Comparison of ENCODE assay signal across 8 cellular contexts in the genomic region with DNA sequence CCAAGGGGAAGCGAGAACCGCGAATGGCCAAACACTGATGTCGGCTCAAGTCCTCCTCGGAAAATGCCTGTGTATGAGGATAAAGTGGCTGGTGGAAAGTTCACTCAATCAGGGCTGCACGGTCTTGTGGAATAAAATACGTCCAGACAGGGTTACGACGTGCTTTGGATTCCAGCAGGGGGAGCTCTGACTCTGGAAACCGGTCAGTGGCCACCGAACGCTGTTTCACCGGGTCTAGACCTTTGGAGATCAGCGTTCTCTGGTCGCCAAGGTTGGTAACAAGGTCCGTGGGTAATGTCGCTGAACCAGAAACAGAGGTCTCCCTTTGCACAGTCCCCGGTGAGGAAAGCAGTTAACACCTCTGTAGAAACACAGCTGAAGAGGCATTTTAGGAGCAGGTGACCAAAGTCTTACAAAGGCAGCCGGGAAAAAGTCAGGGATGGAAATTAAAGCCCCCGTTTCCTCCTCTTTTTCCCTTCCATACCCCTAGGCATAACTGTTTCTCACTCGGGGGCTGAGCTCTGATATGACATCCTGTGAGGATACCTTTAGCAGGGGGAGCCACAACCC. TPM values are rescaled to one million over a fixed set of nuclear protein-coding genes. Genes with fewer than 3 reads are reported as not detected.
DNase-seq lines count a peak whose midpoint lies in the region; ATAC-seq and TF ChIP-seq lines count a peak whose summit lies in the region.

No MANE protein-coding gene starts in this region.

- peaks cover 17% of the 10 kb centered on the region for H3K4me1 ChIP-seq in mammary epithelial cell (ENCODE audit: insufficient read depth, low read length)

- no TSS peak for BruUV-seq in mammary epithelial cell (replicated peaks; lab: Mats Ljungman, UMichigan)

- WGBS in mammary epithelial cell (ENCODE audit: low coverage, missing lambda C conversion rate), result 7% methylated on average over 20 of the region's 21 CpGs

- in situ Hi-C loops in mammary epithelial cell (cut with MboI; ENCODE audit: low sequenced_read_pairs in 2 of 2), result loop anchor here in 1 of 2 donors (5.0 to 25.0 kb wide), 2 partner anchors 45 to 260 kb away; no protein-coding TSS in a partner anchor

- no peak overlapping the region for H3K9ac ChIP-seq in mammary epithelial cell (ENCODE audit: insufficient read depth, low read length)

- peak overlapping the region; percentile 86 for H2AFZ ChIP-seq in mammary epithelial cell (ENCODE audit: low read depth, low read length)

- CTCF ChIA-PET in mammary epithelial cell (lab: Charles Lee; ENCODE audit: low non-redundant PET), result interaction anchor here (0.6 to 2.0 kb wide), 2 partner anchors 46 to 245 kb away, joined by 7 to 13 read pairs; no protein-coding TSS in a partner anchor

- intact Hi-C loops in mammary epithelial cell (cut with micrococcal nuclease), result loop anchor here (1.0 to 5.0 kb wide), 8 partner anchors 26 to 939 kb away; no protein-coding TSS in a partner anchor

- no peaks in the 10 kb centered on the region for H3K9me3 ChIP-seq in mammary epithelial cell (replicated peaks; ENCODE audit: insufficient read depth, low read length)

- H3K27me3 ChIP-seq in mammary epithelial cell (ENCODE audit: insufficient read depth, low read length), result no peaks in the 10 kb centered on the region

- dilution Hi-C loops in mammary epithelial cell (cut with HindIII; ENCODE audit: low sequenced_read_pairs), result no loop called here

- H3K27ac ChIP-seq in VCaP, result 0 out of 2 replicates have a peak overlapping the region, but pooled peaks have one; percentile 1
- no peak overlapping the region for H3K27ac ChIP-seq in mammary epithelial cell (ENCODE audit: insufficient read depth, low read depth, low read length)

- no peaks in the 10 kb centered on the region for H3K36me3 ChIP-seq in mammary epithelial cell (ENCODE audit: insufficient read depth, low read length)

- TF ChIP-seq CTCF in VCaP (conservative IDR thresholded peaks at IDR 0.05) (peak; percentile 87), mammary epithelial cell (conservative IDR thresholded peaks at IDR 0.05 in 1 of 2, IDR thresholded peaks at IDR 0.05 in 1 of 2; ENCODE audit: extremely low read depth in 1 of 2, insufficient read depth in 1 of 2, low read depth in 1 of 2, low read length in 2 of 2) (peak; percentile 78 to 92)

- DNase-seq in Daoy (ENCODE audit: low read depth) (peak; percentile 76), NCI-H2171 (lab: John Stamatoyannopoulos, UW) (peak; percentile 88), mammary epithelial cell (peak; percentile 65), iris pigment epithelial cell (ENCODE audit: low read depth) (peak; percentile 83)
- DNase-seq in stimulated activated CD4-positive, alpha-beta T cell treated with anti-CD3 and anti-CD28 coated beads, Interleukin-15, amount 100 ng/mL, for 24 hours, result peak; percentile 83

- H3K4me3 ChIP-seq in mammary epithelial cell (replicated peaks in 1 of 3; ENCODE audit: insufficient read depth in 1 of 3, low read depth in 2 of 3, low read length in 3 of 3), result peak overlapping the region; percentile 23 to 33 (median 26)

- ATAC-seq in HG02763 (IDR thresholded peaks at IDR 0.05; ENCODE audit: unreplicated experiment) (peak; percentile 80), GM21576 (IDR thresholded peaks at IDR 0.05; ENCODE audit: unreplicated experiment) (no peak)

- H3K4me2 ChIP-seq in mammary epithelial cell (ENCODE audit: insufficient read depth, low read depth, low read length), result peak overlapping the region; percentile 84

- H3K79me2 ChIP-seq in mammary epithelial cell (ENCODE audit: insufficient read depth, low read length), result no peaks in the 10 kb centered on the region

- no peaks in the 10 kb centered on the region for H4K20me1 ChIP-seq in mammary epithelial cell (ENCODE audit: insufficient read depth, low read length)

RNA-seq across cellular contexts. Expression of a gene that starts 47.8 kb away (rescaled TPM):
- 18.0 and 24.8 TPM in 2 replicates for total RNA-seq in Daoy (2014; rRNA removed; shearing (Covaris generic))
- total RNA-seq in mammary epithelial cell, result 10 to 100 TPM in 1 of 2 donors, 1 to 10 TPM in 1; 2.5 to 20.0 TPM
- polyA plus RNA-seq in mammary epithelial cell, result 34.4 TPM
- 39.2 TPM for polyA minus RNA-seq in mammary epithelial cell
